ENCODE assay signal across 1 cellular context in genomic region chr1:109478806-109479205, GRCh38.
TF ChIP-seq lines count a peak whose summit lies in the region.

No MANE protein-coding gene starts in this region.

TF ChIP-seq in HepG2, 621 proteins besides CTCF, POLR2A, EP300 and RAD21 (continued from another document and continues in another):
- TF ChIP-seq, protein P1, sequence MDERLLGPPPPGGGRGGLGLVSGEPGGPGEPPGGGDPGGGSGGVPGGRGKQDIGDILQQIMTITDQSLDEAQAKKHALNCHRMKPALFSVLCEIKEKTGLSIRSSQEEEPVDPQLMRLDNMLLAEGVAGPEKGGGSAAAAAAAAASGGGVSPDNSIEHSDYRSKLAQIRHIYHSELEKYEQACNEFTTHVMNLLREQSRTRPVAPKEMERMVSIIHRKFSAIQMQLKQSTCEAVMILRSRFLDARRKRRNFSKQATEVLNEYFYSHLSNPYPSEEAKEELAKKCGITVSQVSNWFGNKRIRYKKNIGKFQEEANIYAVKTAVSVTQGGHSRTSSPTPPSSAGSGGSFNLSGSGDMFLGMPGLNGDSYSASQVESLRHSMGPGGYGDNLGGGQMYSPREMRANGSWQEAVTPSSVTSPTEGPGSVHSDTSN (CRISPR knock-in tag; IDR thresholded peaks at IDR 0.05): no peak
- TF ChIP-seq ZEB1 (IDR thresholded peaks at IDR 0.05; ENCODE audit: insufficient replicate concordance, low read depth) (peak; percentile 34), ARID5B (CRISPR knock-in tag; IDR thresholded peaks at IDR 0.05) (no peak), KDM5B (CRISPR knock-in tag; IDR thresholded peaks at IDR 0.05; ENCODE audit: borderline replicate concordance) (no peak), ZNF850 (CRISPR knock-in tag; conservative IDR thresholded peaks at IDR 0.05) (no peak), ZZZ3 (CRISPR knock-in tag; IDR thresholded peaks at IDR 0.05; ENCODE audit: borderline replicate concordance) (no peak), BATF2 (CRISPR knock-in tag; IDR thresholded peaks at IDR 0.05) (no peak), PPARG (CRISPR knock-in tag; conservative IDR thresholded peaks at IDR 0.05) (no peak), SIN3B (IDR thresholded peaks at IDR 0.05; ENCODE audit: low read length) (no peak), ZNF629 (CRISPR knock-in tag; conservative IDR thresholded peaks at IDR 0.05) (no peak), ZNF788 (CRISPR knock-in tag; IDR thresholded peaks at IDR 0.05; ENCODE audit: borderline replicate concordance) (no peak), IKZF1 (IDR thresholded peaks at IDR 0.05) (no peak), MIXL1 (CRISPR knock-in tag; IDR thresholded peaks at IDR 0.05) (no peak), ZKSCAN5 (CRISPR knock-in tag; IDR thresholded peaks at IDR 0.05) (no peak), ZNF382 (CRISPR knock-in tag; IDR thresholded peaks at IDR 0.05; ENCODE audit: borderline replicate concordance) (no peak), ZNF562 (CRISPR knock-in tag; IDR thresholded peaks at IDR 0.05; ENCODE audit: borderline replicate concordance) (no peak), ZNF543 (CRISPR knock-in tag; IDR thresholded peaks at IDR 0.05) (no peak), PAF1 (CRISPR knock-in tag; IDR thresholded peaks at IDR 0.05) (no peak), SOX6 (IDR thresholded peaks at IDR 0.05) (no peak), SOX6 (CRISPR knock-in tag; IDR thresholded peaks at IDR 0.05) (no peak), IRF2 (CRISPR knock-in tag; IDR thresholded peaks at IDR 0.05) (no peak), ZMYM3 (CRISPR knock-in tag; IDR thresholded peaks at IDR 0.05) (no peak), SRY (CRISPR knock-in tag; IDR thresholded peaks at IDR 0.05) (no peak), ZNF607 (CRISPR knock-in tag; IDR thresholded peaks at IDR 0.05; ENCODE audit: borderline replicate concordance) (no peak), ZNF264 (CRISPR knock-in tag; IDR thresholded peaks at IDR 0.05) (no peak), KLF6 (CRISPR knock-in tag; IDR thresholded peaks at IDR 0.05) (0 out of 2 replicates have a peak, but pooled peaks have one; percentile 36), NONO (IDR thresholded peaks at IDR 0.05) (no peak), NONO (CRISPR knock-in tag; conservative IDR thresholded peaks at IDR 0.05) (no peak), KLF12 (CRISPR knock-in tag; IDR thresholded peaks at IDR 0.05; ENCODE audit: borderline replicate concordance) (peak; percentile 45; the same call in 1 of the 2 replicates), HOXA7 (CRISPR knock-in tag; IDR thresholded peaks at IDR 0.05) (no peak), MXI1 (IDR thresholded peaks at IDR 0.05; ENCODE audit: borderline replicate concordance, low read depth, low read length) (peak; percentile 51; the same call in 1 of the 3 replicates), ZNF772 (CRISPR knock-in tag; IDR thresholded peaks at IDR 0.05) (no peak), ZNF354B (CRISPR knock-in tag; IDR thresholded peaks at IDR 0.05) (no peak), SIX4 (CRISPR knock-in tag; IDR thresholded peaks at IDR 0.05) (no peak), ZNF24 (IDR thresholded peaks at IDR 0.05) (no peak), GTF2F1 (IDR thresholded peaks at IDR 0.05; ENCODE audit: low read length) (no peak), TBP (CRISPR knock-in tag; IDR thresholded peaks at IDR 0.05) (no peak), ZNF530 (CRISPR knock-in tag; IDR thresholded peaks at IDR 0.05; ENCODE audit: low read depth) (no peak), ZNF430 (CRISPR knock-in tag; IDR thresholded peaks at IDR 0.05) (no peak), PAWR (CRISPR knock-in tag; IDR thresholded peaks at IDR 0.05; ENCODE audit: borderline replicate concordance) (no peak), ZNF333 (CRISPR knock-in tag; IDR thresholded peaks at IDR 0.05; ENCODE audit: borderline replicate concordance) (no peak), SNRNP70 (IDR thresholded peaks at IDR 0.05; ENCODE audit: low read depth, low read length) (no peak), JUN (CRISPR knock-in tag; IDR thresholded peaks at IDR 0.05) (no peak), ELF3 (CRISPR knock-in tag; IDR thresholded peaks at IDR 0.05) (peak; percentile 20; the same call in 1 of the 2 replicates), GZF1 (CRISPR knock-in tag; IDR thresholded peaks at IDR 0.05) (no peak), TBX2 (CRISPR knock-in tag; IDR thresholded peaks at IDR 0.05; ENCODE audit: borderline replicate concordance) (no peak), TMF1 (CRISPR knock-in tag; IDR thresholded peaks at IDR 0.05; ENCODE audit: low read depth) (no peak), NFKB2 (CRISPR knock-in tag; IDR thresholded peaks at IDR 0.05; ENCODE audit: borderline replicate concordance) (no peak), ARNT2 (CRISPR knock-in tag; IDR thresholded peaks at IDR 0.05; ENCODE audit: low read depth) (no peak), ZNF317 (CRISPR knock-in tag; IDR thresholded peaks at IDR 0.05) (no peak), SMARCC2 (IDR thresholded peaks at IDR 0.05) (no peak), ZNF160 (CRISPR knock-in tag; IDR thresholded peaks at IDR 0.05) (no peak), STAG1 (CRISPR knock-in tag; IDR thresholded peaks at IDR 0.05) (no peak), TOE1 (CRISPR knock-in tag; IDR thresholded peaks at IDR 0.05) (no peak), ZNF564 (CRISPR knock-in tag; IDR thresholded peaks at IDR 0.05) (no peak), KLF15 (CRISPR knock-in tag; IDR thresholded peaks at IDR 0.05; ENCODE audit: borderline replicate concordance) (no peak), FOXC1 (CRISPR knock-in tag; IDR thresholded peaks at IDR 0.05; ENCODE audit: borderline replicate concordance) (no peak), GATAD1 (CRISPR knock-in tag; IDR thresholded peaks at IDR 0.05) (no peak), EED (CRISPR knock-in tag; IDR thresholded peaks at IDR 0.05) (no peak), CBX2 (IDR thresholded peaks at IDR 0.05; ENCODE audit: low read depth, low read length) (no peak), CBX2 (CRISPR knock-in tag; IDR thresholded peaks at IDR 0.05; ENCODE audit: low read depth) (no peak), NFE2L1 (CRISPR knock-in tag; IDR thresholded peaks at IDR 0.05; ENCODE audit: borderline replicate concordance) (no peak), ZSCAN9 (CRISPR knock-in tag; IDR thresholded peaks at IDR 0.05; ENCODE audit: borderline replicate concordance) (0 out of 2 replicates have a peak, but pooled peaks have one; percentile 36), SOX13 (IDR thresholded peaks at IDR 0.05) (no peak), SOX13 (CRISPR knock-in tag; conservative IDR thresholded peaks at IDR 0.05 in 1 of 2, IDR thresholded peaks at IDR 0.05 in 1 of 2) (no peak), MIER2 (CRISPR knock-in tag; IDR thresholded peaks at IDR 0.05) (peak; percentile 96), ZKSCAN1 (IDR thresholded peaks at IDR 0.05; ENCODE audit: low read length) (no peak), SALL1 (CRISPR knock-in tag; IDR thresholded peaks at IDR 0.05) (peak; percentile 61), NCOA5 (CRISPR knock-in tag; IDR thresholded peaks at IDR 0.05) (no peak), ZNF782 (CRISPR knock-in tag; IDR thresholded peaks at IDR 0.05; ENCODE audit: borderline replicate concordance) (no peak), SRSF1 (optimal IDR thresholded peaks at IDR 0.05; ENCODE audit: low read depth, low read length) (no peak), DR1 (CRISPR knock-in tag; IDR thresholded peaks at IDR 0.05) (no peak), REPIN1 (CRISPR knock-in tag; IDR thresholded peaks at IDR 0.05; ENCODE audit: borderline replicate concordance, low read depth) (no peak), ZNF17 (CRISPR knock-in tag; IDR thresholded peaks at IDR 0.05) (no peak), ZSCAN25 (CRISPR knock-in tag; IDR thresholded peaks at IDR 0.05) (no peak)
- TF ChIP-seq, protein P2, sequence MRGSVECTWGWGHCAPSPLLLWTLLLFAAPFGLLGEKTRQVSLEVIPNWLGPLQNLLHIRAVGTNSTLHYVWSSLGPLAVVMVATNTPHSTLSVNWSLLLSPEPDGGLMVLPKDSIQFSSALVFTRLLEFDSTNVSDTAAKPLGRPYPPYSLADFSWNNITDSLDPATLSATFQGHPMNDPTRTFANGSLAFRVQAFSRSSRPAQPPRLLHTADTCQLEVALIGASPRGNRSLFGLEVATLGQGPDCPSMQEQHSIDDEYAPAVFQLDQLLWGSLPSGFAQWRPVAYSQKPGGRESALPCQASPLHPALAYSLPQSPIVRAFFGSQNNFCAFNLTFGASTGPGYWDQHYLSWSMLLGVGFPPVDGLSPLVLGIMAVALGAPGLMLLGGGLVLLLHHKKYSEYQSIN (CRISPR knock-in tag; IDR thresholded peaks at IDR 0.05; ENCODE audit: borderline replicate concordance): no peak
- TF ChIP-seq, protein P3, sequence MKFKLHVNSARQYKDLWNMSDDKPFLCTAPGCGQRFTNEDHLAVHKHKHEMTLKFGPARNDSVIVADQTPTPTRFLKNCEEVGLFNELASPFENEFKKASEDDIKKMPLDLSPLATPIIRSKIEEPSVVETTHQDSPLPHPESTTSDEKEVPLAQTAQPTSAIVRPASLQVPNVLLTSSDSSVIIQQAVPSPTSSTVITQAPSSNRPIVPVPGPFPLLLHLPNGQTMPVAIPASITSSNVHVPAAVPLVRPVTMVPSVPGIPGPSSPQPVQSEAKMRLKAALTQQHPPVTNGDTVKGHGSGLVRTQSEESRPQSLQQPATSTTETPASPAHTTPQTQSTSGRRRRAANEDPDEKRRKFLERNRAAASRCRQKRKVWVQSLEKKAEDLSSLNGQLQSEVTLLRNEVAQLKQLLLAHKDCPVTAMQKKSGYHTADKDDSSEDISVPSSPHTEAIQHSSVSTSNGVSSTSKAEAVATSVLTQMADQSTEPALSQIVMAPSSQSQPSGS (CRISPR knock-in tag; IDR thresholded peaks at IDR 0.05): no peak
- TF ChIP-seq, protein P4, sequence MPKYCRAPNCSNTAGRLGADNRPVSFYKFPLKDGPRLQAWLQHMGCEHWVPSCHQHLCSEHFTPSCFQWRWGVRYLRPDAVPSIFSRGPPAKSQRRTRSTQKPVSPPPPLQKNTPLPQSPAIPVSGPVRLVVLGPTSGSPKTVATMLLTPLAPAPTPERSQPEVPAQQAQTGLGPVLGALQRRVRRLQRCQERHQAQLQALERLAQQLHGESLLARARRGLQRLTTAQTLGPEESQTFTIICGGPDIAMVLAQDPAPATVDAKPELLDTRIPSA (CRISPR knock-in tag; IDR thresholded peaks at IDR 0.05; ENCODE audit: borderline replicate concordance): no peak
- TF ChIP-seq, protein P5, sequence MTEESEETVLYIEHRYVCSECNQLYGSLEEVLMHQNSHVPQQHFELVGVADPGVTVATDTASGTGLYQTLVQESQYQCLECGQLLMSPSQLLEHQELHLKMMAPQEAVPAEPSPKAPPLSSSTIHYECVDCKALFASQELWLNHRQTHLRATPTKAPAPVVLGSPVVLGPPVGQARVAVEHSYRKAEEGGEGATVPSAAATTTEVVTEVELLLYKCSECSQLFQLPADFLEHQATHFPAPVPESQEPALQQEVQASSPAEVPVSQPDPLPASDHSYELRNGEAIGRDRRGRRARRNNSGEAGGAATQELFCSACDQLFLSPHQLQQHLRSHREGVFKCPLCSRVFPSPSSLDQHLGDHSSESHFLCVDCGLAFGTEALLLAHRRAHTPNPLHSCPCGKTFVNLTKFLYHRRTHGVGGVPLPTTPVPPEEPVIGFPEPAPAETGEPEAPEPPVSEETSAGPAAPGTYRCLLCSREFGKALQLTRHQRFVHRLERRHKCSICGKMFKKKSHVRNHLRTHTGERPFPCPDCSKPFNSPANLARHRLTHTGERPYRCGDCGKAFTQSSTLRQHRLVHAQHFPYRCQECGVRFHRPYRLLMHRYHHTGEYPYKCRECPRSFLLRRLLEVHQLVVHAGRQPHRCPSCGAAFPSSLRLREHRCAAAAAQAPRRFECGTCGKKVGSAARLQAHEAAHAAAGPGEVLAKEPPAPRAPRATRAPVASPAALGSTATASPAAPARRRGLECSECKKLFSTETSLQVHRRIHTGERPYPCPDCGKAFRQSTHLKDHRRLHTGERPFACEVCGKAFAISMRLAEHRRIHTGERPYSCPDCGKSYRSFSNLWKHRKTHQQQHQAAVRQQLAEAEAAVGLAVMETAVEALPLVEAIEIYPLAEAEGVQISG (CRISPR knock-in tag; IDR thresholded peaks at IDR 0.05): 0 out of 2 replicates have a peak, but pooled peaks have one; percentile 33
- TF ChIP-seq, protein P6, sequence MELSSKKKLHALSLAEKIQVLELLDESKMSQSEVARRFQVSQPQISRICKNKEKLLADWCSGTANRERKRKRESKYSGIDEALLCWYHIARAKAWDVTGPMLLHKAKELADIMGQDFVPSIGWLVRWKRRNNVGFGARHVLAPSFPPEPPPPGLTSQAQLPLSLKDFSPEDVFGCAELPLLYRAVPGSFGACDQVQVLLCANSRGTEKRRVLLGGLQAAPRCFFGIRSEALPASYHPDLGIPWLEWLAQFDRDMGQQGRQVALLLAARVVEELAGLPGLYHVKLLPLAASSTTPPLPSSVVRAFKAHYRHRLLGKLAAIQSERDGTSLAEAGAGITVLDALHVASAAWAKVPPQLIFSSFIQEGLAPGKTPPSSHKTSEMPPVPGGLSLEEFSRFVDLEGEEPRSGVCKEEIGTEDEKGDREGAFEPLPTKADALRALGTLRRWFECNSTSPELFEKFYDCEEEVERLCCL (CRISPR knock-in tag; IDR thresholded peaks at IDR 0.05; ENCODE audit: borderline replicate concordance): no peak
